1 cellular context compared by ENCODE assay signal in the genomic region with DNA sequence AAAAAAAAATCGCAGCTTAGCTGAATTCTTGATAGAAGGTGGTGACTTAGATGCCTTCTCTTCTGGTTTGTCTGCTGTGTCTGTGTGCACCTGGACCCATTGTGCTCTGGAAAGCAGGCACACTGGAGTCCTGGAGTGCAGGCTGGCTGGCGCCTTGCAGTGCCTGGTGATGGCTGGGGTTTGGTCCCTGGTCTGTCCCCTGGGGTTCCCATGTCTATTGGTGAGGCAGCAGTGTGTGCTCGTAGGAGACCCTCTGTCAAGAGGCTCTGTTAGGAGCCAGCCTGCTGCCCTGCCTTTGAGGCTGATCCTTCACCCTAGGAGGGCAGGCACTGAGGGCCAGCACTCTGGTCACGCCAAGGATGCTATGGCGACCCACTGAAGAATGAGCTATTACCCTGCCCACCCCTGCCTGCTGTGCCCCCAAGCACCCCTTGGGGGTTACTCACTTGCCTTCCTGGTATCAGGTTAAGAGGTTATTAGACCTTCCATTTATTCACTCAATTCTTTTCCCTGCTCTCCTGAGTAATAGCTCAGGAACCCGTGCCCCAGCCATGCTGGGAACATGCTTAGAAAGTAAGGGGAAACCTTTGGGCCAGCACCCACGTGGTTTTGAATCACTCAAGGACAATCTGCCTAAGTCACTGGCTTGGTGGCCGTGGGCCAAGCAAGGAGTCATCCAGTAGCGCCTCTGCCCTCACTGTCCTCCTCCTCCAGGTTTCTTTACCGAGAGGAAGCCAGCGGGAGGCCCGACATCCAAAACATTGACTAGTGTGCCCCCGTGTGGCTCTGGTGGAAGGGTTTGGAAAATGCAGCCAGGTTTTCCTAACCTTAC.
TF ChIP-seq lines count a peak whose summit lies in the region.

No MANE protein-coding gene starts in this region.

TF ChIP-seq in GM23338, 12 proteins besides CTCF, POLR2A, EP300 and RAD21 (continued from another document):
- TF ChIP-seq, protein P1, sequence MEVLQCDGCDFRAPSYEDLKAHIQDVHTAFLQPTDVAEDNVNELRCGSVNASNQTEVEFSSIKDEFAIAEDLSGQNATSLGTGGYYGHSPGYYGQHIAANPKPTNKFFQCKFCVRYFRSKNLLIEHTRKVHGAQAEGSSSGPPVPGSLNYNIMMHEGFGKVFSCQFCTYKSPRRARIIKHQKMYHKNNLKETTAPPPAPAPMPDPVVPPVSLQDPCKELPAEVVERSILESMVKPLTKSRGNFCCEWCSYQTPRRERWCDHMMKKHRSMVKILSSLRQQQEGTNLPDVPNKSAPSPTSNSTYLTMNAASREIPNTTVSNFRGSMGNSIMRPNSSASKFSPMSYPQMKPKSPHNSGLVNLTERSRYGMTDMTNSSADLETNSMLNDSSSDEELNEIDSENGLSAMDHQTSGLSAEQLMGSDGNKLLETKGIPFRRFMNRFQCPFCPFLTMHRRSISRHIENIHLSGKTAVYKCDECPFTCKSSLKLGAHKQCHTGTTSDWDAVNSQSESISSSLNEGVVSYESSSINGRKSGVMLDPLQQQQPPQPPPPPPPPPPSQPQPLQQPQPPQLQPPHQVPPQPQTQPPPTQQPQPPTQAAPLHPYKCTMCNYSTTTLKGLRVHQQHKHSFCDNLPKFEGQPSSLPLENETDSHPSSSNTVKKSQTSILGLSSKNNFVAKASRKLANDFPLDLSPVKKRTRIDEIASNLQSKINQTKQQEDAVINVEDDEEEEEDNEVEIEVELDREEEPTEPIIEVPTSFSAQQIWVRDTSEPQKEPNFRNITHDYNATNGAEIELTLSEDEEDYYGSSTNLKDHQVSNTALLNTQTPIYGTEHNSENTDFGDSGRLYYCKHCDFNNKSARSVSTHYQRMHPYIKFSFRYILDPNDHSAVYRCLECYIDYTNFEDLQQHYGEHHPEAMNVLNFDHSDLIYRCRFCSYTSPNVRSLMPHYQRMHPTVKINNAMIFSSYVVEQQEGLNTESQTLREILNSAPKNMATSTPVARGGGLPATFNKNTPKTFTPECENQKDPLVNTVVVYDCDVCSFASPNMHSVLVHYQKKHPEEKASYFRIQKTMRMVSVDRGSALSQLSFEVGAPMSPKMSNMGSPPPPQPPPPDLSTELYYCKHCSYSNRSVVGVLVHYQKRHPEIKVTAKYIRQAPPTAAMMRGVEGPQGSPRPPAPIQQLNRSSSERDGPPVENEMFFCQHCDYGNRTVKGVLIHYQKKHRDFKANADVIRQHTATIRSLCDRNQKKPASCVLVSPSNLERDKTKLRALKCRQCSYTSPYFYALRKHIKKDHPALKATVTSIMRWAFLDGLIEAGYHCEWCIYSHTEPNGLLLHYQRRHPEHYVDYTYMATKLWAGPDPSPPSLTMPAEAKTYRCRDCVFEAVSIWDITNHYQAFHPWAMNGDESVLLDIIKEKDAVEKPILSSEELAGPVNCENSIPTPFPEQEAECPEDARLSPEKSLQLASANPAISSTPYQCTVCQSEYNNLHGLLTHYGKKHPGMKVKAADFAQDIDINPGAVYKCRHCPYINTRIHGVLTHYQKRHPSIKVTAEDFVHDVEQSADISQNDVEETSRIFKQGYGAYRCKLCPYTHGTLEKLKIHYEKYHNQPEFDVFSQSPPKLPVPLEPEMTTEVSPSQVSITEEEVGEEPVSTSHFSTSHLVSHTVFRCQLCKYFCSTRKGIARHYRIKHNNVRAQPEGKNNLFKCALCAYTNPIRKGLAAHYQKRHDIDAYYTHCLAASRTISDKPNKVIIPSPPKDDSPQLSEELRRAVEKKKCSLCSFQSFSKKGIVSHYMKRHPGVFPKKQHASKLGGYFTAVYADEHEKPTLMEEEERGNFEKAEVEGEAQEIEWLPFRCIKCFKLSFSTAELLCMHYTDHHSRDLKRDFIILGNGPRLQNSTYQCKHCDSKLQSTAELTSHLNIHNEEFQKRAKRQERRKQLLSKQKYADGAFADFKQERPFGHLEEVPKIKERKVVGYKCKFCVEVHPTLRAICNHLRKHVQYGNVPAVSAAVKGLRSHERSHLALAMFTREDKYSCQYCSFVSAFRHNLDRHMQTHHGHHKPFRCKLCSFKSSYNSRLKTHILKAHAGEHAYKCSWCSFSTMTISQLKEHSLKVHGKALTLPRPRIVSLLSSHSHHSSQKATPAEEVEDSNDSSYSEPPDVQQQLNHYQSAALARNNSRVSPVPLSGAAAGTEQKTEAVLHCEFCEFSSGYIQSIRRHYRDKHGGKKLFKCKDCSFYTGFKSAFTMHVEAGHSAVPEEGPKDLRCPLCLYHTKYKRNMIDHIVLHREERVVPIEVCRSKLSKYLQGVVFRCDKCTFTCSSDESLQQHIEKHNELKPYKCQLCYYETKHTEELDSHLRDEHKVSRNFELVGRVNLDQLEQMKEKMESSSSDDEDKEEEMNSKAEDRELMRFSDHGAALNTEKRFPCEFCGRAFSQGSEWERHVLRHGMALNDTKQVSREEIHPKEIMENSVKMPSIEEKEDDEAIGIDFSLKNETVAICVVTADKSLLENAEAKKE (CRISPR knock-in tag; IDR thresholded peaks at IDR 0.05): no peak
- TF ChIP-seq CREB1 (CRISPR knock-in tag; IDR thresholded peaks at IDR 0.05; ENCODE audit: low read depth) (no peak), ZNF114 (CRISPR knock-in tag; IDR thresholded peaks at IDR 0.05) (no peak), NANOG (IDR thresholded peaks at IDR 0.05; ENCODE audit: borderline replicate concordance) (no peak), ZNF331 (CRISPR knock-in tag; IDR thresholded peaks at IDR 0.05; ENCODE audit: low read depth) (no peak), EZH2phosphoT487 (IDR thresholded peaks at IDR 0.05; ENCODE audit: unreplicated experiment) (no peak), JUNB (IDR thresholded peaks at IDR 0.05; ENCODE audit: unreplicated experiment) (no peak), EZH2 (IDR thresholded peaks at IDR 0.05; ENCODE audit: low read depth, unreplicated experiment) (no peak)
- TF ChIP-seq, protein P2, sequence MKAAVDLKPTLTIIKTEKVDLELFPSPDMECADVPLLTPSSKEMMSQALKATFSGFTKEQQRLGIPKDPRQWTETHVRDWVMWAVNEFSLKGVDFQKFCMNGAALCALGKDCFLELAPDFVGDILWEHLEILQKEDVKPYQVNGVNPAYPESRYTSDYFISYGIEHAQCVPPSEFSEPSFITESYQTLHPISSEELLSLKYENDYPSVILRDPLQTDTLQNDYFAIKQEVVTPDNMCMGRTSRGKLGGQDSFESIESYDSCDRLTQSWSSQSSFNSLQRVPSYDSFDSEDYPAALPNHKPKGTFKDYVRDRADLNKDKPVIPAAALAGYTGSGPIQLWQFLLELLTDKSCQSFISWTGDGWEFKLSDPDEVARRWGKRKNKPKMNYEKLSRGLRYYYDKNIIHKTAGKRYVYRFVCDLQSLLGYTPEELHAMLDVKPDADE (IDR thresholded peaks at IDR 0.05): no peak
- TF ChIP-seq, protein P3, sequence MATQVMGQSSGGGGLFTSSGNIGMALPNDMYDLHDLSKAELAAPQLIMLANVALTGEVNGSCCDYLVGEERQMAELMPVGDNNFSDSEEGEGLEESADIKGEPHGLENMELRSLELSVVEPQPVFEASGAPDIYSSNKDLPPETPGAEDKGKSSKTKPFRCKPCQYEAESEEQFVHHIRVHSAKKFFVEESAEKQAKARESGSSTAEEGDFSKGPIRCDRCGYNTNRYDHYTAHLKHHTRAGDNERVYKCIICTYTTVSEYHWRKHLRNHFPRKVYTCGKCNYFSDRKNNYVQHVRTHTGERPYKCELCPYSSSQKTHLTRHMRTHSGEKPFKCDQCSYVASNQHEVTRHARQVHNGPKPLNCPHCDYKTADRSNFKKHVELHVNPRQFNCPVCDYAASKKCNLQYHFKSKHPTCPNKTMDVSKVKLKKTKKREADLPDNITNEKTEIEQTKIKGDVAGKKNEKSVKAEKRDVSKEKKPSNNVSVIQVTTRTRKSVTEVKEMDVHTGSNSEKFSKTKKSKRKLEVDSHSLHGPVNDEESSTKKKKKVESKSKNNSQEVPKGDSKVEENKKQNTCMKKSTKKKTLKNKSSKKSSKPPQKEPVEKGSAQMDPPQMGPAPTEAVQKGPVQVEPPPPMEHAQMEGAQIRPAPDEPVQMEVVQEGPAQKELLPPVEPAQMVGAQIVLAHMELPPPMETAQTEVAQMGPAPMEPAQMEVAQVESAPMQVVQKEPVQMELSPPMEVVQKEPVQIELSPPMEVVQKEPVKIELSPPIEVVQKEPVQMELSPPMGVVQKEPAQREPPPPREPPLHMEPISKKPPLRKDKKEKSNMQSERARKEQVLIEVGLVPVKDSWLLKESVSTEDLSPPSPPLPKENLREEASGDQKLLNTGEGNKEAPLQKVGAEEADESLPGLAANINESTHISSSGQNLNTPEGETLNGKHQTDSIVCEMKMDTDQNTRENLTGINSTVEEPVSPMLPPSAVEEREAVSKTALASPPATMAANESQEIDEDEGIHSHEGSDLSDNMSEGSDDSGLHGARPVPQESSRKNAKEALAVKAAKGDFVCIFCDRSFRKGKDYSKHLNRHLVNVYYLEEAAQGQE (IDR thresholded peaks at IDR 0.05; ENCODE audit: unreplicated experiment): no peak
